In genomic region chr2:42172020-42172419, GRCh38 we compare ENCODE assay signal across 12 cellular contexts. TPM values are rescaled to one million over a fixed set of nuclear protein-coding genes. Genes with fewer than 3 reads are reported as not detected.
A peak's percentile ranks its signal among the peaks of the same experiment; 100 is the strongest.
DNase-seq lines count a peak whose midpoint lies in the region; ATAC-seq and TF ChIP-seq lines count a peak whose summit lies in the region.
"Had no signal": no experiment of that assay in that cellular context is flagged by ENCODE, and none has a peak within 500 bp of the region (broad histone marks: within the 10 kb centered on the region; RNA-seq: fewer than 3 reads in every experiment).

No MANE protein-coding gene starts in this region.

- H3K36me3 Mint-ChIP-seq in T-cell = peaks cover 14% of the 10 kb centered on the region

- H3K9me3 ChIP-seq in AG04450 (ENCODE audit: control insufficient read depth, insufficient read depth, low read length) = peaks cover 5% of the 10 kb centered on the region; the same call in 1 of the 2 replicates
- H3K9me3 ChIP-seq in duodenal mucosa (ENCODE audit: control insufficient read depth in 1 of 2, low read length in 2 of 2) = no peaks in the 10 kb centered on the region
- no peaks in the 10 kb centered on the region for H3K9me3 ChIP-seq in muscle layer of duodenum (ENCODE audit: control insufficient read depth in 1 of 2, low read length in 2 of 2)

- TF ChIP-seq CTCF in AG04450 (IDR thresholded peaks at IDR 0.05; ENCODE audit: low read depth, low read length) (no peak), HFF-Myc (IDR thresholded peaks at IDR 0.05; ENCODE audit: low read depth, low read length, missing control alignments) (no peak)

- peaks cover 25 to 41% (median 29%) of the 10 kb centered on the region in 3 donors for H3K4me1 Mint-ChIP-seq in T-cell

- POLR2A ChIA-PET in AG04450 (lab: Yijun Ruan, JAX) = interaction anchor here (0.5 to 1.0 kb wide), 2 partner anchors 31 to 63 kb away, joined by 4 to 6 read pairs; no protein-coding TSS in a partner anchor
- POLR2A ChIA-PET in T-cell (lab: Charles Lee) = interaction anchor here (0.6 to 6.0 kb wide), 14 partner anchors 9 to 71 kb away, joined by 3 to 32 read pairs (median 4); no protein-coding TSS in a partner anchor

- no peak for ATAC-seq in T-cell (replicated peaks in 1 of 4)
- ATAC-seq: naive thymus-derived CD8-positive, alpha-beta T cell had no signal

- no peak overlapping the region for H3K4me3 Mint-ChIP-seq in T-cell

- H3K9me3 Mint-ChIP-seq in T-cell = no peaks in the 10 kb centered on the region
- H3K9me3 Mint-ChIP-seq: naive thymus-derived CD8-positive, alpha-beta T cell had no signal

- H3K4me3 ChIP-seq in AG04450 (ENCODE audit: low read depth, low read length) = peak overlapping the region; percentile 91
- H3K4me3 ChIP-seq in HFF-Myc (replicated peaks; ENCODE audit: low read depth, low read length) = peak overlapping the region; percentile 86
- peak overlapping the region; percentile 81 to 97 for H3K4me3 ChIP-seq in duodenal mucosa (ENCODE audit: low read depth in 1 of 2, low read length in 2 of 2)
- peak overlapping the region; percentile 2 to 85 for H3K4me3 ChIP-seq in muscle layer of duodenum (ENCODE audit: low read depth in 1 of 2, low read length in 2 of 2)

- no peaks in the 10 kb centered on the region for H3K27me3 Mint-ChIP-seq in T-cell
- H3K27me3 Mint-ChIP-seq: naive thymus-derived CD8-positive, alpha-beta T cell had no signal

- H3K27ac Mint-ChIP-seq in T-cell = no peak overlapping the region

- CTCF ChIA-PET in AG04450 (lab: Charles Lee) (interaction anchor here (0.7 kb wide), 1 partner anchor 212 kb away, joined by 3 read pairs; no protein-coding TSS in a partner anchor), T-cell (lab: Charles Lee) (interaction anchor here (0.7 to 2.8 kb wide), 18 partner anchors 10 to 81 kb away, joined by 3 to 16 read pairs (median 4); no protein-coding TSS in a partner anchor)

- H3K27ac ChIP-seq in AG04450 (ENCODE audit: low read depth, low read length) (no peak overlapping the region), duodenal mucosa (ENCODE audit: low read depth, low read length) (no peak overlapping the region), muscle layer of duodenum (ENCODE audit: low read length) (peak overlapping the region; percentile 90)

- H3K27me3 ChIP-seq in AG04450 (ENCODE audit: control insufficient read depth, insufficient read depth, low read length) = no peaks in the 10 kb centered on the region
- no peaks in the 10 kb centered on the region for H3K27me3 ChIP-seq in duodenal mucosa (ENCODE audit: control insufficient read depth in 1 of 2, insufficient read depth in 2 of 2, low read length in 2 of 2)
- no peaks in the 10 kb centered on the region for H3K27me3 ChIP-seq in muscle layer of duodenum (ENCODE audit: low read depth, low read length)

- peak overlapping the region; percentile 89 to 91 for H3K9ac ChIP-seq in duodenal mucosa (ENCODE audit: low read depth in 1 of 2, low read length in 2 of 2)

- DNase-seq in AG04450 (ENCODE audit: low read depth, low spot score) (no peak), HFF-Myc (ENCODE audit: extremely low read depth, low read depth) (no peak), T-cell (no peak), NCI-H82 treated with DMSO at 0.1 percent for 48 hours (lab: John Stamatoyannopoulos, UW; ENCODE audit: unreplicated experiment) (no peak), GOT3 (lab: John Stamatoyannopoulos, UW) (no peak), NCI-H446 treated with DMSO at 0.1 percent for 48 hours (lab: John Stamatoyannopoulos, UW) (no peak)
- DNase-seq: AML-193; glutamatergic neuron; stimulated activated CD4-positive, alpha-beta T cell treated with anti-CD3 and anti-CD28 coated beads, Interleukin-4, amount 100 ng/mL, for 4 hours had no signal

- H3K36me3 ChIP-seq in duodenal mucosa (ENCODE audit: control insufficient read depth in 1 of 2, insufficient read depth in 2 of 2, low read length in 2 of 2) (no peaks in the 10 kb centered on the region), muscle layer of duodenum (ENCODE audit: control insufficient read depth in 1 of 2, insufficient read depth in 2 of 2, low read length in 2 of 2) (no peaks in the 10 kb centered on the region)

- H3K4me1 ChIP-seq in duodenal mucosa (ENCODE audit: control insufficient read depth in 1 of 2, insufficient read depth in 2 of 2, low read length in 2 of 2) (peaks cover 11 to 28% of the 10 kb centered on the region in 2 donors), muscle layer of duodenum (ENCODE audit: control insufficient read depth in 1 of 2, insufficient read depth in 2 of 2, low read length in 2 of 2) (peaks cover 11 to 25% of the 10 kb centered on the region in 2 donors)

RNA-seq across cellular contexts. Expression of gene EML4, which starts 2.9 kb away (rescaled TPM):
- polyA plus RNA-seq in AG04450 (2011; rRNA removed) = 60.2 and 81.0 TPM in 2 replicates
- polyA minus RNA-seq in AG04450 (2011; rRNA and poly(A)+ RNA removed) = 68.3 and 89.5 TPM in 2 replicates
- 100 to 1,000 TPM; 101 to 223 (median 123) TPM for total RNA-seq in T-cell
